29 cellular contexts compared by ENCODE assay signal in genomic region chr2:124874226-124874625, GRCh38.
"Had no signal": no experiment of that assay in that cellular context is flagged by ENCODE, and none has a peak within 500 bp of the region (broad histone marks: within the 10 kb centered on the region; RNA-seq: fewer than 3 reads in every experiment).

No MANE protein-coding gene starts in this region.

- H3K4me2 ChIP-seq: neural progenitor cell, smooth muscle cell had no signal

- H3K27ac Mint-ChIP-seq: naive thymus-derived CD8-positive, alpha-beta T cell; nephron progenitor cell; neural progenitor cell; stimulated activated memory B cell treated with anti-CD40 and anti-IgM and Interleukin-4, amounts not matched to agents 10 μg/mL and 1 μg/mL and 100 μg/mL, for 72 hours; stimulated activated naive CD8-positive, alpha-beta T cell treated with anti-CD3 and anti-CD28 coated beads, Interleukin-15, amount 100 ng/mL, for 72 hours; type B pancreatic cell had no signal

- H3K9me3 Mint-ChIP-seq: nephron progenitor cell; neural progenitor cell; stimulated activated memory B cell treated with anti-CD40 and anti-IgM and Interleukin-4, amounts not matched to agents 10 μg/mL and 1 μg/mL and 100 μg/mL, for 72 hours; type B pancreatic cell had no signal

- H3K79me2 ChIP-seq: parathyroid adenoma had no signal

- H3K4me1 ChIP-seq: left lung, lower lobe of right lung, parathyroid adenoma, right atrium auricular region, right lobe of liver, uterus had no signal

- H3K9me3 ChIP-seq: left lung, lower lobe of right lung, neutrophil, right atrium auricular region, right lobe of liver, tibial nerve, uterus had no signal

- H3K27me3 Mint-ChIP-seq: naive thymus-derived CD8-positive, alpha-beta T cell; stimulated activated memory B cell treated with anti-CD40 and anti-IgM and Interleukin-4, amounts not matched to agents 10 μg/mL and 1 μg/mL and 100 μg/mL, for 72 hours; stimulated activated naive CD8-positive, alpha-beta T cell treated with anti-CD3 and anti-CD28 coated beads, Interleukin-15, amount 100 ng/mL, for 72 hours; type B pancreatic cell had no signal

- DNase-seq: hippocampal formation; kidney glomerular epithelial cell; left cardiac atrium; left lung; lower lobe of right lung; mammary epithelial cell; mesenchymal stem cell; midbrain; naive thymus-derived CD8-positive, alpha-beta T cell; nephron progenitor cell; occipital lobe; right lobe of liver; stimulated activated CD4-positive, alpha-beta T cell treated with anti-CD3 and anti-CD28 coated beads, Interleukin-1b, Interleukin-23, amount 100 ng/mL, for 48 hours; stimulated activated CD4-positive, alpha-beta T cell treated with anti-CD3 and anti-CD28 coated beads, Interleukin-2, amount 100 ng/mL, for 48 hours; stimulated activated CD4-positive, alpha-beta T cell treated with anti-CD3 and anti-CD28 coated beads, Interleukin-4, amount 100 ng/mL, for 4 hours; stimulated activated CD8-positive, alpha-beta memory T cell treated with anti-CD3 and anti-CD28 coated beads, Interleukin-4, amount 100 ng/mL, for 48 hours; stimulated activated naive CD4-positive, alpha-beta T cell treated with Interleukin-2 at 50 U/mL for 16 hours; stimulated activated naive CD8-positive, alpha-beta T cell treated with anti-CD3 and anti-CD28 coated beads, Interleukin-15, amount 100 ng/mL, for 72 hours; substantia nigra; uterus had no signal

- H2AFZ ChIP-seq: neural progenitor cell, parathyroid adenoma had no signal

- H3K9ac ChIP-seq: neural progenitor cell, parathyroid adenoma had no signal

- H3K36me3 ChIP-seq: left lung, lower lobe of right lung, neural progenitor cell, neutrophil, right atrium auricular region, right lobe of liver, tibial nerve, uterus had no signal

- H3K4me3 Mint-ChIP-seq: naive thymus-derived CD8-positive, alpha-beta T cell; nephron progenitor cell; neural progenitor cell; stimulated activated memory B cell treated with anti-CD40 and anti-IgM and Interleukin-4, amounts not matched to agents 10 μg/mL and 1 μg/mL and 100 μg/mL, for 72 hours; stimulated activated naive CD8-positive, alpha-beta T cell treated with anti-CD3 and anti-CD28 coated beads, Interleukin-15, amount 100 ng/mL, for 72 hours; type B pancreatic cell had no signal

- H3K27me3 ChIP-seq: left lung, neural progenitor cell, neutrophil, right atrium auricular region, right lobe of liver, tibial nerve, uterus had no signal

- FAIRE-seq: keratinocyte had no signal

- H3K4me3 ChIP-seq: left lung, lower lobe of right lung, neural progenitor cell, right atrium auricular region, right lobe of liver, smooth muscle cell, tibial nerve, uterus had no signal

- H3K4me1 Mint-ChIP-seq: naive thymus-derived CD8-positive, alpha-beta T cell; nephron progenitor cell; stimulated activated memory B cell treated with anti-CD40 and anti-IgM and Interleukin-4, amounts not matched to agents 10 μg/mL and 1 μg/mL and 100 μg/mL, for 72 hours; stimulated activated naive CD8-positive, alpha-beta T cell treated with anti-CD3 and anti-CD28 coated beads, Interleukin-15, amount 100 ng/mL, for 72 hours had no signal

- ATAC-seq: left cardiac atrium; left lung; lower lobe of right lung; naive thymus-derived CD8-positive, alpha-beta T cell; right lobe of liver; stimulated activated memory B cell treated with anti-CD40 and anti-IgM and Interleukin-4, amounts not matched to agents 10 μg/mL and 1 μg/mL and 100 μg/mL, for 72 hours; stimulated activated naive CD8-positive, alpha-beta T cell treated with anti-CD3 and anti-CD28 coated beads, Interleukin-15, amount 100 ng/mL, for 72 hours had no signal

- H3K27ac ChIP-seq: left lung, lower lobe of right lung, neural progenitor cell, neutrophil, parathyroid adenoma, right atrium auricular region, right lobe of liver, tibial nerve, uterus had no signal

- H3K36me3 Mint-ChIP-seq: naive thymus-derived CD8-positive, alpha-beta T cell; neural progenitor cell; stimulated activated memory B cell treated with anti-CD40 and anti-IgM and Interleukin-4, amounts not matched to agents 10 μg/mL and 1 μg/mL and 100 μg/mL, for 72 hours; type B pancreatic cell had no signal
